Comparison of ENCODE assay signal across 25 cellular contexts in the genomic region with DNA sequence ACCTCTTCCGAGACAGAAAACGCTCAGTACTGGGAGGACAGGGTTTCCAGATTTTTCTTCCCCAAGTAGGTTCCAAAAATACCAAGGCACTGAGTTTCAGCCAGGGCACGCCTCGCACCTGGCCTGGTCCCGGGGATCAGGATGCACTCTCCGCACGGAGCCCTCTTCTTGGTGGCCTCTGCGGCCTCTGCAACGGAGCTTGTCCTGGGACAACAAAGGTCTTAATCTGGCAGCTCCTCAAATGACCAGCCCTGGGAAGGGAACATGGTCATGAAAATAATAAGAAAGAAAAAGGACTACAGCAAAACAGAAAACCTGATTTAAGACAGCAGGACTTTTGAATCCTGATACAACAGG. TPM values are rescaled to one million over a fixed set of nuclear protein-coding genes. Genes with fewer than 3 reads are reported as not detected.
"Had no signal": no experiment of that assay in that cellular context is flagged by ENCODE, and none has a peak within 500 bp of the region (broad histone marks: within the 10 kb centered on the region; RNA-seq: fewer than 3 reads in every experiment).

No MANE protein-coding gene starts in this region.

- ATAC-seq: activated CD8-positive, alpha-beta memory T cell treated with anti-CD3 and anti-CD28 coated beads, Interleukin-2, amount 10 ng/mL, durations not matched to agents 7 days and 5 days; activated CD8-positive, alpha-beta T cell treated with anti-CD3 and anti-CD28 coated beads for 36 hours; activated naive CD8-positive, alpha-beta T cell treated with anti-CD3 and anti-CD28 coated beads, Interleukin-2, amount 50 U/mL, for 24 hours; heart left ventricle; left lung; mucosa of descending colon; stimulated activated naive B cell treated with anti-CD40 and anti-IgM and Interleukin-4, amounts not matched to agents 10 μg/mL and 1 μg/mL and 100 μg/mL, for 72 hours had no signal

- H3K4me3 ChIP-seq: heart left ventricle, left lung, mucosa of descending colon, skin epidermis, upper lobe of left lung had no signal

- H3K9me3 Mint-ChIP-seq: activated CD4-positive, alpha-beta T cell treated with anti-CD3 and anti-CD28 coated beads, Interleukin-2, amount 10 ng/mL, durations not matched to agents 7 days and 5 days; activated CD8-positive, alpha-beta T cell treated with anti-CD3 and anti-CD28 coated beads for 36 hours; activated naive CD8-positive, alpha-beta T cell treated with anti-CD3 and anti-CD28 coated beads, Interleukin-2, amount 50 U/mL, for 24 hours; stimulated activated naive B cell treated with anti-CD40 and anti-IgM and Interleukin-4, amounts not matched to agents 10 μg/mL and 1 μg/mL and 100 μg/mL, for 72 hours had no signal

- H3K36me3 ChIP-seq: heart left ventricle, left lung, upper lobe of left lung, WERI-Rb-1 had no signal

- H3K4me1 Mint-ChIP-seq: activated CD4-positive, alpha-beta T cell treated with anti-CD3 and anti-CD28 coated beads, Interleukin-2, amount 10 ng/mL, durations not matched to agents 7 days and 5 days; activated CD8-positive, alpha-beta memory T cell treated with anti-CD3 and anti-CD28 coated beads, Interleukin-2, amount 10 ng/mL, durations not matched to agents 7 days and 5 days; activated naive CD8-positive, alpha-beta T cell treated with anti-CD3 and anti-CD28 coated beads, Interleukin-2, amount 50 U/mL, for 24 hours; stimulated activated naive B cell treated with anti-CD40 and anti-IgM and Interleukin-4, amounts not matched to agents 10 μg/mL and 1 μg/mL and 100 μg/mL, for 72 hours had no signal

- H3K36me3 Mint-ChIP-seq: activated CD8-positive, alpha-beta memory T cell treated with anti-CD3 and anti-CD28 coated beads, Interleukin-2, amount 10 ng/mL, durations not matched to agents 7 days and 5 days; stimulated activated naive B cell treated with anti-CD40 and anti-IgM and Interleukin-4, amounts not matched to agents 10 μg/mL and 1 μg/mL and 100 μg/mL, for 72 hours had no signal

- H3K9me3 ChIP-seq: heart left ventricle, left lung, mucosa of descending colon, upper lobe of left lung had no signal

- H3K27me3 ChIP-seq: upper lobe of left lung had no signal

- DNase-seq: activated CD4-positive, alpha-beta T cell treated with anti-CD3 and anti-CD28 coated beads, Interleukin-2, amount 10 ng/mL, durations not matched to agents 7 days and 5 days; activated CD4-positive, CD25-positive, alpha-beta regulatory T cell treated with anti-CD3 and anti-CD28 coated beads, Interleukin-2, amount 50 U/mL, for 72 hours; activated CD8-positive, alpha-beta T cell treated with anti-CD3 and anti-CD28 coated beads for 36 hours; activated effector memory CD4-positive, alpha-beta T cell treated with anti-CD3 and anti-CD28 coated beads, Interleukin-2, amount 50 U/mL, for 16 hours; activated naive CD4-positive, alpha-beta T cell treated with anti-CD3 and anti-CD28 coated beads, Interleukin-2, amount 50 U/mL, for 16 hours; activated naive CD8-positive, alpha-beta T cell treated with anti-CD3 and anti-CD28 coated beads, Interleukin-2, amount 50 U/mL, for 24 hours; activated T-cell treated with anti-CD3 and anti-CD28 coated beads for 4 hours; effector CD4-positive, alpha-beta T cell; heart left ventricle; left lung; mammary epithelial cell; mucosa of descending colon; stimulated activated CD4-positive, alpha-beta T cell treated with anti-CD3 and anti-CD28 coated beads, Interleukin-2, amount 100 ng/mL, for 24 hours; stimulated activated naive B cell treated with anti-CD40 and anti-IgM and Interleukin-4, amounts not matched to agents 10 μg/mL and 1 μg/mL and 100 μg/mL, for 72 hours; T-helper 1 cell; WERI-Rb-1 had no signal

- H3K27ac Mint-ChIP-seq: activated CD4-positive, alpha-beta T cell treated with anti-CD3 and anti-CD28 coated beads, Interleukin-2, amount 10 ng/mL, durations not matched to agents 7 days and 5 days; activated CD8-positive, alpha-beta memory T cell treated with anti-CD3 and anti-CD28 coated beads, Interleukin-2, amount 10 ng/mL, durations not matched to agents 7 days and 5 days; activated CD8-positive, alpha-beta T cell treated with anti-CD3 and anti-CD28 coated beads for 36 hours; activated naive CD8-positive, alpha-beta T cell treated with anti-CD3 and anti-CD28 coated beads, Interleukin-2, amount 50 U/mL, for 24 hours; stimulated activated naive B cell treated with anti-CD40 and anti-IgM and Interleukin-4, amounts not matched to agents 10 μg/mL and 1 μg/mL and 100 μg/mL, for 72 hours had no signal

- H3K27ac ChIP-seq: heart left ventricle, left lung, skin epidermis, upper lobe of left lung, WERI-Rb-1 had no signal

- H3K4me3 Mint-ChIP-seq: activated CD4-positive, alpha-beta T cell treated with anti-CD3 and anti-CD28 coated beads, Interleukin-2, amount 10 ng/mL, durations not matched to agents 7 days and 5 days; activated CD8-positive, alpha-beta memory T cell treated with anti-CD3 and anti-CD28 coated beads, Interleukin-2, amount 10 ng/mL, durations not matched to agents 7 days and 5 days; activated CD8-positive, alpha-beta T cell treated with anti-CD3 and anti-CD28 coated beads for 36 hours; activated naive CD8-positive, alpha-beta T cell treated with anti-CD3 and anti-CD28 coated beads, Interleukin-2, amount 50 U/mL, for 24 hours; stimulated activated naive B cell treated with anti-CD40 and anti-IgM and Interleukin-4, amounts not matched to agents 10 μg/mL and 1 μg/mL and 100 μg/mL, for 72 hours had no signal

- H3K4me1 ChIP-seq: left lung, upper lobe of left lung had no signal

RNA-seq across cellular contexts. Expression of gene KRTAP5-6, which starts 22.1 kb away (rescaled TPM):
- total RNA-seq: activated CD4-positive, alpha-beta T cell treated with anti-CD3 and anti-CD28 coated beads, Interleukin-2, amount 10 ng/mL, durations not matched to agents 7 days and 5 days; activated CD8-positive, alpha-beta memory T cell treated with anti-CD3 and anti-CD28 coated beads, Interleukin-2, amount 10 ng/mL, durations not matched to agents 7 days and 5 days; activated CD8-positive, alpha-beta T cell treated with anti-CD3 and anti-CD28 coated beads for 36 hours; cerebellum; epithelial cell of proximal tubule; fibroblast of villous mesenchyme; heart left ventricle; left lung; mammary epithelial cell; mucosa of descending colon; omental fat pad; temporal lobe; upper lobe of left lung had no signal
- polyA plus RNA-seq: heart left ventricle, mammary epithelial cell, neural cell had no signal

RNA-seq across cellular contexts. Expression of gene KRTAP5-5, which starts 45.3 kb away (rescaled TPM):
- total RNA-seq: activated CD4-positive, alpha-beta T cell treated with anti-CD3 and anti-CD28 coated beads, Interleukin-2, amount 10 ng/mL, durations not matched to agents 7 days and 5 days; activated CD8-positive, alpha-beta memory T cell treated with anti-CD3 and anti-CD28 coated beads, Interleukin-2, amount 10 ng/mL, durations not matched to agents 7 days and 5 days; activated CD8-positive, alpha-beta T cell treated with anti-CD3 and anti-CD28 coated beads for 36 hours; cerebellum; epithelial cell of proximal tubule; fibroblast of villous mesenchyme; heart left ventricle; left lung; mammary epithelial cell; omental fat pad; temporal lobe; upper lobe of left lung had no signal
- polyA plus RNA-seq: heart left ventricle, mammary epithelial cell, neural cell had no signal

RNA-seq across cellular contexts. Expression of gene KRTAP5-4, which starts 52.9 kb away (rescaled TPM):
- total RNA-seq: activated CD4-positive, alpha-beta T cell treated with anti-CD3 and anti-CD28 coated beads, Interleukin-2, amount 10 ng/mL, durations not matched to agents 7 days and 5 days; activated CD8-positive, alpha-beta memory T cell treated with anti-CD3 and anti-CD28 coated beads, Interleukin-2, amount 10 ng/mL, durations not matched to agents 7 days and 5 days; activated CD8-positive, alpha-beta T cell treated with anti-CD3 and anti-CD28 coated beads for 36 hours; cerebellum; epithelial cell of proximal tubule; fibroblast of villous mesenchyme; heart left ventricle; left lung; mammary epithelial cell; mucosa of descending colon; omental fat pad; upper lobe of left lung had no signal
- polyA plus RNA-seq: heart left ventricle, mammary epithelial cell, neural cell had no signal
